Comparison of ENCODE assay signal across 28 cellular contexts in the genomic region with DNA sequence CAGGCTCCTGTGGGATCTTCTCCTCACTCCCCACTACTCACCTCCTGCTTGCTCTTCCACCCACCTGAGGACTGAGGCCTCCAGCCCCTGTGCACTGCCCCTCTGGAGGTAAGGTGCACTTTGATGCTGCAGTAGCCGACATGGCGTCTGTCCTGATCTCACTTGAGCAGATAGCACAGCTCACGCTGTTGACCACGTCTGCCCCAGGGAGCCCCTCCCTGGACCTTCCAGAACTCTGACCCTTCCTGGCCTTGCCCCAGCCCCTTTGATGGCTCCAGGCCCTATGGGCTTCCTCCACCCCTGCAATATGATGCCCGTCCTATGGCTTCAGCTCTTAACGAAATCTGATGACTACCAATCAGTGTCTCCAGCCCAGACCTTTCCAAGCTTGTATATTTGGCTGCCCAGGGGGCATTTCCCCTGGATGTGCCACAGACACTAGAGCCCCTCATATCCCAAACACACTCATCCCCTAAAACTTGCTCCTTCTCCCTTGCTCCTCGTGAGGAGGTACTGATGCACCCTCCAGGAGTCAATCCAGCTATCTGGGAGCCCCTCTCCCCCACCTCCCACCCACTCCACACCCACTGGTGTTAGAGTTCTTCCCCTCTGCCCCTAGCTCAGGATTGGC. TPM values are rescaled to one million over a fixed set of nuclear protein-coding genes. Genes with fewer than 3 reads are reported as not detected.
"Had no signal": no experiment of that assay in that cellular context is flagged by ENCODE, and none has a peak within 500 bp of the region (broad histone marks: within the 10 kb centered on the region; RNA-seq: fewer than 3 reads in every experiment).

No MANE protein-coding gene starts in this region.

- H3K27me3 Mint-ChIP-seq: activated naive CD8-positive, alpha-beta T cell treated with anti-CD3 and anti-CD28 coated beads, Interleukin-2, amount 50 U/mL, for 24 hours; central memory CD8-positive, alpha-beta T cell; type B pancreatic cell had no signal

- H3K9ac ChIP-seq: parathyroid adenoma had no signal

- H3K36me3 Mint-ChIP-seq: naive thymus-derived CD4-positive, alpha-beta T cell; type B pancreatic cell had no signal

- H3K9me3 ChIP-seq: gastroesophageal sphincter had no signal

- H3K4me3 ChIP-seq: dorsolateral prefrontal cortex, gastroesophageal sphincter, hepatocyte had no signal

- H3K27me3 ChIP-seq: dorsolateral prefrontal cortex, gastroesophageal sphincter, hepatocyte had no signal

- DNase-seq: activated CD4-positive, alpha-beta T cell treated with anti-CD3 and anti-CD28 coated beads for 4 hours; activated CD4-positive, alpha-beta T cell treated with anti-CD3 and anti-CD28 coated beads, Interleukin-2, amount 50 U/mL, for 48 hours; activated CD8-positive, alpha-beta memory T cell treated with anti-CD3 and anti-CD28 coated beads, Interleukin-2, amount 50 U/mL, for 48 hours; activated gamma-delta T cell; activated naive CD4-positive, alpha-beta T cell treated with anti-CD3 and anti-CD28 coated beads, Interleukin-2, amount 50 U/mL, for 16 hours; activated naive CD8-positive, alpha-beta T cell treated with anti-CD3 and anti-CD28 coated beads, Interleukin-2, amount 50 U/mL, for 24 hours; activated T-cell treated with anti-CD3 and anti-CD28 coated beads, Interleukin-2, amount 50 U/mL, for 24 hours; amygdala; effector memory CD8-positive, alpha-beta T cell; left cardiac atrium; midbrain; naive thymus-derived CD4-positive, alpha-beta T cell; right cardiac atrium; stimulated activated CD4-positive, alpha-beta T cell treated with anti-CD3 and anti-CD28 coated beads, Interleukin-15, amount 100 ng/mL, for 24 hours; stimulated activated CD4-positive, alpha-beta T cell treated with anti-CD3 and anti-CD28 coated beads, Interleukin-2, amount 100 ng/mL, for 24 hours; stimulated activated naive CD4-positive, alpha-beta T cell; T-helper 1 cell had no signal

- H3K27ac Mint-ChIP-seq: activated naive CD8-positive, alpha-beta T cell treated with anti-CD3 and anti-CD28 coated beads, Interleukin-2, amount 50 U/mL, for 24 hours; activated T-cell treated with anti-CD3 and anti-CD28 coated beads, Interleukin-2, amount 50 U/mL, for 24 hours; effector memory CD8-positive, alpha-beta T cell; T-helper 2 cell treated with Interferon-gamma antibody and Interleukin-4, amounts not matched to agents 5 μg/mL and 100 μg/mL, for 36 hours; type B pancreatic cell had no signal

- H3K4me3 Mint-ChIP-seq: activated naive CD8-positive, alpha-beta T cell treated with anti-CD3 and anti-CD28 coated beads, Interleukin-2, amount 50 U/mL, for 24 hours; activated T-cell treated with anti-CD3 and anti-CD28 coated beads, Interleukin-2, amount 50 U/mL, for 24 hours; central memory CD8-positive, alpha-beta T cell; effector memory CD8-positive, alpha-beta T cell; naive thymus-derived CD4-positive, alpha-beta T cell; T-helper 2 cell treated with Interferon-gamma antibody and Interleukin-4, amounts not matched to agents 5 μg/mL and 100 μg/mL, for 36 hours; type B pancreatic cell had no signal

- H3K27ac ChIP-seq: gastroesophageal sphincter, hepatocyte, parathyroid adenoma had no signal

- ATAC-seq: activated naive CD8-positive, alpha-beta T cell treated with anti-CD3 and anti-CD28 coated beads, Interleukin-2, amount 50 U/mL, for 24 hours; effector memory CD8-positive, alpha-beta T cell; gastroesophageal sphincter; left cardiac atrium; naive thymus-derived CD4-positive, alpha-beta T cell; right cardiac atrium had no signal

- H3K4me1 ChIP-seq: gastroesophageal sphincter, parathyroid adenoma had no signal

- H3K4me1 Mint-ChIP-seq: activated naive CD8-positive, alpha-beta T cell treated with anti-CD3 and anti-CD28 coated beads, Interleukin-2, amount 50 U/mL, for 24 hours; central memory CD8-positive, alpha-beta T cell had no signal

- H3K9me3 Mint-ChIP-seq: activated naive CD8-positive, alpha-beta T cell treated with anti-CD3 and anti-CD28 coated beads, Interleukin-2, amount 50 U/mL, for 24 hours; activated T-cell treated with anti-CD3 and anti-CD28 coated beads, Interleukin-2, amount 50 U/mL, for 24 hours; central memory CD8-positive, alpha-beta T cell; effector memory CD8-positive, alpha-beta T cell; T-helper 2 cell treated with Interferon-gamma antibody and Interleukin-4, amounts not matched to agents 5 μg/mL and 100 μg/mL, for 36 hours; type B pancreatic cell had no signal

RNA-seq across cellular contexts. Expression of gene KY, which starts 27.1 kb away (rescaled TPM):
- total RNA-seq: endothelial cell of umbilical vein; fibroblast of villous mesenchyme; naive thymus-derived CD4-positive, alpha-beta T cell; pulmonary artery endothelial cell; subcutaneous adipose tissue had no signal
